Comparison of ENCODE assay signal across 1 cellular context in genomic region chr18:1103567-1103966, GRCh38.
TF ChIP-seq lines count a peak whose summit lies in the region.

No MANE protein-coding gene starts in this region.

TF ChIP-seq in WTC11, 78 proteins besides CTCF, POLR2A, EP300 and RAD21 (continued from another document):
- TF ChIP-seq E2F1 (CRISPR knock-in tag; IDR thresholded peaks at IDR 0.05) (no peak), ERG (CRISPR knock-in tag; IDR thresholded peaks at IDR 0.05) (no peak), AR (CRISPR knock-in tag; IDR thresholded peaks at IDR 0.05) (no peak)
